ENCODE assay signal across 8 cellular contexts in genomic region chr7:130070900-130071622, GRCh38. TPM values are rescaled to one million over a fixed set of nuclear protein-coding genes. Genes with fewer than 3 reads are reported as not detected.
A peak's percentile ranks its signal among the peaks of the same experiment; 100 is the strongest.
DNase-seq lines count a peak whose midpoint lies in the region; ATAC-seq, FAIRE-seq and TF ChIP-seq lines count a peak whose summit lies in the region.

No MANE protein-coding gene starts in this region.

- no peaks in the 10 kb centered on the region for H3K27me3 Mint-ChIP-seq in type B pancreatic cell

- peaks cover 0 to 69% (median 22%) of the 10 kb centered on the region in 4 donors for H3K4me1 ChIP-seq in right lobe of liver

- no peaks in the 10 kb centered on the region for H3K9me3 ChIP-seq in right lobe of liver

- no peaks in the 10 kb centered on the region for H3K27me3 ChIP-seq in bronchial epithelial cell (ENCODE audit: control insufficient read depth, insufficient read depth, low read length)
- H3K27me3 ChIP-seq in right lobe of liver, result no peaks in the 10 kb centered on the region

- intact Hi-C loops in right lobe of liver (cut with DNase I), result no loop called here

- TF ChIP-seq POLR2A in right lobe of liver (IDR thresholded peaks at IDR 0.05), result no peak
- TF ChIP-seq POLR2A in GM12891 (IDR thresholded peaks at IDR 0.05; ENCODE audit: low read depth, low read length), result no peak

- FAIRE-seq in bronchial epithelial cell (lab: Jason Lieb, UNC), result no peak
- FAIRE-seq in GM12891 (lab: Jason Lieb, UNC), result no peak

- H3K9me3 Mint-ChIP-seq in type B pancreatic cell, result no peaks in the 10 kb centered on the region

- WGBS in right lobe of liver (ENCODE audit: insufficient coverage, low coverage, low lambda C conversion rate, missing lambda C conversion rate), result under 1% methylated on average over 10 of the region's 10 CpGs

- H3K4me3 ChIP-seq in bronchial epithelial cell (ENCODE audit: low read depth, low read length) (peak overlapping the region; percentile 62), right lobe of liver (peak overlapping the region; percentile 53 to 96 (median 92))

- H3K36me3 Mint-ChIP-seq in type B pancreatic cell, result peaks cover 14% of the 10 kb centered on the region

- ATAC-seq in GM19324 (IDR thresholded peaks at IDR 0.05; ENCODE audit: low FRiP score, unreplicated experiment) (peak; percentile 3), right lobe of liver (peak in 1 of 4 donors; percentile 2)

- peak overlapping the region; percentile 79 for H3K27ac ChIP-seq in 22Rv1
- H3K27ac ChIP-seq in right lobe of liver, result peak overlapping the region; percentile 45 to 79 (median 52)

- peak overlapping the region; percentile 94 for H3K27ac Mint-ChIP-seq in type B pancreatic cell

- peak overlapping the region; percentile 95 for H3K4me3 Mint-ChIP-seq in type B pancreatic cell

- H3K4me1 Mint-ChIP-seq in type B pancreatic cell (ENCODE audit: unreplicated experiment), result peaks cover 45% of the 10 kb centered on the region

- TF ChIP-seq CTCF in 22Rv1 (IDR thresholded peaks at IDR 0.05), result no peak
- TF ChIP-seq CTCF in bronchial epithelial cell (IDR thresholded peaks at IDR 0.05; ENCODE audit: insufficient read depth, low read length, severe bottlenecking), result no peak
- no peak for TF ChIP-seq CTCF in right lobe of liver (IDR thresholded peaks at IDR 0.05)
- TF ChIP-seq CTCF in type B pancreatic cell (conservative IDR thresholded peaks at IDR 0.05), result no peak

- peak; percentile 47 for DNase-seq in M059J (ENCODE audit: low read depth)
- peak; percentile 37 for DNase-seq in bronchial epithelial cell (ENCODE audit: low read depth)
- no peak for DNase-seq in right lobe of liver
- DNase-seq in type B pancreatic cell (ENCODE audit: extremely low spot score, unreplicated experiment), result no peak
- no peak for DNase-seq in GM12891 (ENCODE audit: insufficient read length, low spot score)
- DNase-seq in NCI-H2196 (lab: John Stamatoyannopoulos, UW; ENCODE audit: unreplicated experiment), result no peak

- H3K36me3 ChIP-seq in bronchial epithelial cell (ENCODE audit: control insufficient read depth, insufficient read depth, low read length) (no peaks in the 10 kb centered on the region), right lobe of liver (no peaks in the 10 kb centered on the region)

TF ChIP-seq in GM12891, 5 proteins besides CTCF, POLR2A, EP300 and RAD21:
- TF ChIP-seq TAF1 (IDR thresholded peaks at IDR 0.05; ENCODE audit: low read depth, low read length), result no peak
- TF ChIP-seq PAX5 (IDR thresholded peaks at IDR 0.05; ENCODE audit: insufficient read depth, low read length, severe bottlenecking), result no peak
- TF ChIP-seq SPI1 (IDR thresholded peaks at IDR 0.05; ENCODE audit: low read depth, low read length), result no peak
- TF ChIP-seq POLR2AphosphoS5 (IDR thresholded peaks at IDR 0.05; ENCODE audit: low read depth, low read length), result no peak
- TF ChIP-seq POU2F2 (IDR thresholded peaks at IDR 0.05; ENCODE audit: low read depth, low read length), result no peak

RNA-seq across cellular contexts. Expression of gene KLHDC10, which starts 0.7 kb away (rescaled TPM):
- 17.6 and 36.6 TPM in 2 replicates for total RNA-seq in M059J (2014; rRNA removed; shearing (Covaris generic))
- total RNA-seq in bronchial epithelial cell, result 21.3 and 28.9 TPM in 2 replicates
- 10 to 100 TPM; 12.7 to 35.4 (median 21.7) TPM for total RNA-seq in right lobe of liver
- 34.6 and 43.6 TPM in 2 replicates for total RNA-seq in type B pancreatic cell (ENCODE audit: low replicate concordance)
- polyA plus RNA-seq in GM12891 (2012; ENCODE audit: low read depth, missing spikeins), result 7.5 TPM

RNA-seq across cellular contexts. Expression of gene ZC3HC1, which starts 19.9 kb away (rescaled TPM):
- 38.3 and 45.3 TPM in 2 replicates for total RNA-seq in M059J (2014; rRNA removed; shearing (Covaris generic))
- total RNA-seq in bronchial epithelial cell (7.1 and 8.2 TPM in 2 replicates), right lobe of liver (10 to 100 TPM in 4 of 6 experiments, 1 to 10 TPM in 2; 8.0 to 12.1 (median 11.0) TPM), type B pancreatic cell (ENCODE audit: low replicate concordance) (15.7 and 26.7 TPM in 2 replicates)
- polyA plus RNA-seq in GM12891 (2012; ENCODE audit: low read depth, missing spikeins), result 14.8 TPM

Comparison
In these comparisons a context has a peak if more than half of its experiments do, and no peak if none do; other contexts are left out.
1. DNase-seq: peak in M059J (single experiment) and bronchial epithelial cell (single experiment); none in right lobe of liver (0 of 3), type B pancreatic cell (single experiment), GM12891 (single experiment) and NCI-H2196 (single experiment).